In the genomic region with DNA sequence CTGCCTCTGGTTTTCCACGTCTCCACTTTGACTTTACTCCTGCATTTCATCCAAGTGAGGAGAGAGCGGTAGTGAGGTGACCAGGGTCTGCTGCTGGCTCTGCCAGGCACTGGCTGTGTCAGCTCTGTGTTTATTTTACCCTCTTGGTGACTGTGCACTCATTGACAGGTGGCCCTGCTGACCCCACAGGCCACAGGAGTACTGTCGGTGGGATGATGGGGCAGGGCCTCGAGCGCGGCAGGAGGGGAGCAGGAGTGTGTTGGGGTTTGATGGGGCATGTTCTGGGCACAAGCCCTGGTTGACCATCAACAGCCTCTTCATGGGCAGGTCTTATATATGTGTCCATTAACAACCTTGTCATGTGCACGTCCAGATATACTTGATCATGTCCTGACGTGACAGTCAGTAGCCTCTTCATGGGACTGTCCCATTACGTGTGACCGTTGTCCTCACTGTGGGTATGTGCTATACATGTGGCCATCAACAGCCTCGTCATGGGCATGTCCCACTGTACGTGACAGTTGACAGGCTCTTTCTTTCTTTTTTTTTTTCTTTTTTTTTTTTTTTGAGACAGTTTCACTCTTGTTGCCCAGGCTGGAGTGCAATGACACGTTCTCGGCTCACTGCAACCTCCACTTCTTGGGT, we compare ENCODE assay signal across 32 cellular contexts. TPM values are rescaled to one million over a fixed set of nuclear protein-coding genes. Genes with fewer than 3 reads are reported as not detected.
DNase-seq lines count a peak whose midpoint lies in the region; ATAC-seq, FAIRE-seq and TF ChIP-seq lines count a peak whose summit lies in the region.
"Had no signal": no experiment of that assay in that cellular context is flagged by ENCODE, and none has a peak within 500 bp of the region (broad histone marks: within the 10 kb centered on the region; RNA-seq: fewer than 3 reads in every experiment).

No MANE protein-coding gene starts in this region.

- H3K36me3 ChIP-seq in right lobe of liver (peaks cover 0 to 17% (median 2%) of the 10 kb centered on the region in 4 donors), HepG2 (replicated peaks in 1 of 2; ENCODE audit: control insufficient read depth in 1 of 2, insufficient read depth in 2 of 2, low read length in 2 of 2) (peaks cover 14 to 39% of the 10 kb centered on the region in 2 experiments), osteoblast (ENCODE audit: insufficient read depth, low read length) (no peaks in the 10 kb centered on the region)

- H3K27ac ChIP-seq in right lobe of liver (no peak overlapping the region), HepG2 (ENCODE audit: extremely low read length, insufficient read depth, low read length) (no peak overlapping the region), osteoblast (ENCODE audit: low read depth, low read length) (no peak overlapping the region)
- H3K27ac ChIP-seq: body of pancreas, gastroesophageal sphincter, GM23248, psoas muscle had no signal

- H3K4me3 ChIP-seq in right lobe of liver (no peak overlapping the region), HepG2 (replicated peaks in 1 of 3; ENCODE audit: insufficient read depth in 1 of 3, low read depth in 2 of 3, low read length in 3 of 3) (no peak overlapping the region), osteoblast (ENCODE audit: insufficient read depth, low read length) (no peak overlapping the region)
- H3K4me3 ChIP-seq: body of pancreas, gastroesophageal sphincter, GM23248, psoas muscle had no signal

- peak; percentile 19 to 31 (median 27) for DNase-seq in right lobe of liver
- no peak for DNase-seq in HepG2 (ENCODE audit: low spot score)
- DNase-seq in left ventricle myocardium superior = peak; percentile 18
- peak; percentile 82 for DNase-seq in osteoblast (ENCODE audit: insufficient read length, low spot score, missing footprints)
- no peak for DNase-seq in LoVo (ENCODE audit: low spot score)
- DNase-seq in activated naive CD8-positive, alpha-beta T cell treated with anti-CD3 and anti-CD28 coated beads for 36 hours = no peak
- DNase-seq in HK-2 (ENCODE audit: unreplicated experiment) = no peak
- DNase-seq: activated CD4-positive, alpha-beta T cell treated with anti-CD3 and anti-CD28 coated beads, Interleukin-2, amount 50 U/mL, for 4 hours; activated T-cell treated with anti-CD3 and anti-CD28 coated beads, Interleukin-2, amount 50 U/mL, for 72 hours; body of pancreas; Calu3; CD4-positive, CD25-positive, alpha-beta regulatory T cell; DND-41; GM23248; immature natural killer cell; mesendoderm; NCI-H1048; NCI-H1930; NCI-H524 treated with DMSO at 0.1 percent for 48 hours; NK-92 treated with Interleukin-12 subunit alpha and Interleukin-12 subunit beta, amount 100 ng/mL, for 24 hours; SK-N-SH; substantia nigra had no signal

- H2AFZ ChIP-seq in HepG2 (ENCODE audit: low read length) (no peak overlapping the region), osteoblast (ENCODE audit: low read length) (no peak overlapping the region)
- H2AFZ ChIP-seq: GM23248 had no signal

- POLR2A ChIA-PET in HepG2 (lab: Yijun Ruan, JAX) = no interaction called here

- TF ChIP-seq CTCF in right lobe of liver (IDR thresholded peaks at IDR 0.05) (no peak), HepG2 (CRISPR knock-in tag; IDR thresholded peaks at IDR 0.05) (no peak), osteoblast (IDR thresholded peaks at IDR 0.05; ENCODE audit: extremely low read depth, low read depth, low read length) (no peak)

- no peak for TF ChIP-seq EP300 in HepG2 (IDR thresholded peaks at IDR 0.05; ENCODE audit: low read depth in 2 of 2, low read length in 2 of 2)
- TF ChIP-seq EP300 in HepG2 (CRISPR knock-in tag; IDR thresholded peaks at IDR 0.05; ENCODE audit: borderline replicate concordance) = no peak

- intact Hi-C loops in right lobe of liver (cut with DNase I) = no loop called here
- intact Hi-C loops in HepG2 (cut with micrococcal nuclease; ENCODE audit: unreplicated experiment) = no loop called here
- intact Hi-C loops in left ventricle myocardium superior (cut with micrococcal nuclease) = no loop called here

- H3K4me2 ChIP-seq in HepG2 (ENCODE audit: low read depth, low read length) (no peak overlapping the region), osteoblast (ENCODE audit: insufficient read depth, low read length) (no peak overlapping the region)
- H3K4me2 ChIP-seq: SK-N-SH had no signal

- ATAC-seq in right lobe of liver (no peak), HepG2 (no peak), left ventricle myocardium superior (no peak), HG03159 (IDR thresholded peaks at IDR 0.05; ENCODE audit: unreplicated experiment) (no peak)
- ATAC-seq: activated T-cell treated with anti-CD3 and anti-CD28 coated beads, Interleukin-2, amount 50 U/mL, for 72 hours; body of pancreas; gastroesophageal sphincter; psoas muscle; stimulated activated memory B cell treated with anti-CD40 and anti-IgM and Interleukin-4, amounts not matched to agents 10 μg/mL and 1 μg/mL and 100 μg/mL, for 72 hours had no signal

- FAIRE-seq in HepG2 (lab: Jason Lieb, UNC) = no peak
- FAIRE-seq: A204.1, TTC549 had no signal

- BruUV-seq in HepG2 (replicated peaks; lab: Mats Ljungman, UMichigan) = no TSS peak

- no peak overlapping the region for H3K27ac Mint-ChIP-seq in activated naive CD8-positive, alpha-beta T cell treated with anti-CD3 and anti-CD28 coated beads for 36 hours
- H3K27ac Mint-ChIP-seq: activated T-cell treated with anti-CD3 and anti-CD28 coated beads, Interleukin-2, amount 50 U/mL, for 72 hours; CD4-positive, CD25-positive, alpha-beta regulatory T cell; IgD-negative memory B cell; immature natural killer cell; stimulated activated memory B cell treated with anti-CD40 and anti-IgM and Interleukin-4, amounts not matched to agents 10 μg/mL and 1 μg/mL and 100 μg/mL, for 72 hours; T-helper 1 cell treated with Interleukin-12 subunit alpha and Interleukin-12 subunit beta and Interleukin-4 antibody, amounts not matched to agents 30 μg/mL and 1 μg/mL, for 36 hours; type B pancreatic cell had no signal

- in situ Hi-C loops in HepG2 (cut with HindIII; ENCODE audit: extremely low pct_ligation_motif_present, low pct_unique_long_range_greater_than_20kb) = no loop called here

- no peaks in the 10 kb centered on the region for H3K9me3 ChIP-seq in right lobe of liver
- H3K9me3 ChIP-seq in HepG2 (ENCODE audit: low read length) = no peaks in the 10 kb centered on the region
- H3K9me3 ChIP-seq in osteoblast (ENCODE audit: low read depth, low read length) = no peaks in the 10 kb centered on the region
- H3K9me3 ChIP-seq: body of pancreas, gastroesophageal sphincter, psoas muscle, SK-N-SH had no signal

- H3K9me3 Mint-ChIP-seq in activated naive CD8-positive, alpha-beta T cell treated with anti-CD3 and anti-CD28 coated beads for 36 hours = no peaks in the 10 kb centered on the region
- H3K9me3 Mint-ChIP-seq: IgD-negative memory B cell; immature natural killer cell; T-helper 1 cell treated with Interleukin-12 subunit alpha and Interleukin-12 subunit beta and Interleukin-4 antibody, amounts not matched to agents 30 μg/mL and 1 μg/mL, for 36 hours; type B pancreatic cell had no signal

- no peak for TF ChIP-seq RAD21 in HepG2 (CRISPR knock-in tag; IDR thresholded peaks at IDR 0.05)

- peaks cover 12% of the 10 kb centered on the region for H3K79me2 ChIP-seq in HepG2 (ENCODE audit: insufficient read depth, low read length)
- H3K79me2 ChIP-seq in osteoblast (ENCODE audit: insufficient read depth, low read length) = no peaks in the 10 kb centered on the region

- H4K20me1 ChIP-seq in HepG2 (ENCODE audit: insufficient read depth, low read length) (no peaks in the 10 kb centered on the region), osteoblast (ENCODE audit: insufficient read depth, low read length) (no peaks in the 10 kb centered on the region)

- no peak for TF ChIP-seq POLR2A in right lobe of liver (IDR thresholded peaks at IDR 0.05)
- no peak for TF ChIP-seq POLR2A in HepG2 (IDR thresholded peaks at IDR 0.05; ENCODE audit: insufficient read depth in 1 of 2, low read depth in 2 of 2, low read length in 2 of 2)

- H3K4me1 ChIP-seq in right lobe of liver = peaks cover 0 to 23% (median 4%) of the 10 kb centered on the region in 4 donors
- H3K4me1 ChIP-seq in HepG2 (ENCODE audit: insufficient read depth, low read length) = peaks cover 23% of the 10 kb centered on the region
- no peaks in the 10 kb centered on the region for H3K4me1 ChIP-seq in osteoblast (ENCODE audit: insufficient read depth, low read length)
- H3K4me1 ChIP-seq: body of pancreas, psoas muscle had no signal

- no peaks in the 10 kb centered on the region for H3K27me3 ChIP-seq in right lobe of liver
- no peaks in the 10 kb centered on the region for H3K27me3 ChIP-seq in HepG2 (ENCODE audit: control insufficient read depth in 1 of 2, insufficient read depth in 2 of 2, low read length in 2 of 2)
- H3K27me3 ChIP-seq in osteoblast (ENCODE audit: insufficient read depth, low read length) = no peaks in the 10 kb centered on the region
- H3K27me3 ChIP-seq: body of pancreas, gastroesophageal sphincter had no signal

- CTCF ChIA-PET in HepG2 (lab: Yijun Ruan, JAX; ENCODE audit: low intra/inter-chr PET ratio, low total read pairs) = no interaction called here

- H3K9ac ChIP-seq in HepG2 (ENCODE audit: insufficient read depth, low read depth, low read length) = no peak overlapping the region
- H3K9ac ChIP-seq: GM23248, SK-N-SH had no signal

- peaks cover 16% of the 10 kb centered on the region for H3K4me1 Mint-ChIP-seq in activated naive CD8-positive, alpha-beta T cell treated with anti-CD3 and anti-CD28 coated beads for 36 hours
- H3K4me1 Mint-ChIP-seq: immature natural killer cell; stimulated activated memory B cell treated with anti-CD40 and anti-IgM and Interleukin-4, amounts not matched to agents 10 μg/mL and 1 μg/mL and 100 μg/mL, for 72 hours had no signal

- WGBS in right lobe of liver (ENCODE audit: insufficient coverage, low coverage, low lambda C conversion rate, missing lambda C conversion rate) = 83% methylated on average over 6 of the region's 14 CpGs
- 97% methylated on average over 14 of the region's 14 CpGs for WGBS in HepG2 (ENCODE audit: low lambda C conversion rate)

- no peaks in the 10 kb centered on the region for H3K27me3 Mint-ChIP-seq in activated naive CD8-positive, alpha-beta T cell treated with anti-CD3 and anti-CD28 coated beads for 36 hours
- H3K27me3 Mint-ChIP-seq: CD4-positive, CD25-positive, alpha-beta regulatory T cell; type B pancreatic cell had no signal

- no peak overlapping the region for H3K4me3 Mint-ChIP-seq in activated naive CD8-positive, alpha-beta T cell treated with anti-CD3 and anti-CD28 coated beads for 36 hours
- H3K4me3 Mint-ChIP-seq: activated T-cell treated with anti-CD3 and anti-CD28 coated beads, Interleukin-2, amount 50 U/mL, for 72 hours; CD4-positive, CD25-positive, alpha-beta regulatory T cell; IgD-negative memory B cell; immature natural killer cell; stimulated activated memory B cell treated with anti-CD40 and anti-IgM and Interleukin-4, amounts not matched to agents 10 μg/mL and 1 μg/mL and 100 μg/mL, for 72 hours; T-helper 1 cell treated with Interleukin-12 subunit alpha and Interleukin-12 subunit beta and Interleukin-4 antibody, amounts not matched to agents 30 μg/mL and 1 μg/mL, for 36 hours; type B pancreatic cell had no signal

- no peaks in the 10 kb centered on the region for H3K36me3 Mint-ChIP-seq in activated naive CD8-positive, alpha-beta T cell treated with anti-CD3 and anti-CD28 coated beads for 36 hours
- H3K36me3 Mint-ChIP-seq: CD4-positive, CD25-positive, alpha-beta regulatory T cell; IgD-negative memory B cell; immature natural killer cell; stimulated activated memory B cell treated with anti-CD40 and anti-IgM and Interleukin-4, amounts not matched to agents 10 μg/mL and 1 μg/mL and 100 μg/mL, for 72 hours had no signal

RNA-seq across cellular contexts. Expression of a gene that starts 31.4 kb away (rescaled TPM):
- total RNA-seq in right lobe of liver (under 1 TPM in 5 of 6 experiments, not detected in 1; 0.34 to 0.84 (median 0.55) TPM), HepG2 (2016; rRNA removed; fragmentation: Illumina TruSeq; extraction: Trizol) (not detected in 2 replicates), left ventricle myocardium superior (not detected), osteoblast (1.4 TPM in 1 of 2 replicates, not detected in the other)
- total RNA-seq in HepG2 (2016; cell fraction: cytosol; rRNA removed; fragmentation: Illumina TruSeq; extraction: Trizol; ENCODE audit: low read depth) = not detected in 2 replicates
- total RNA-seq in HepG2 (2016; cell fraction: insoluble cytoplasmic fraction; rRNA removed; fragmentation: Illumina TruSeq; extraction: Trizol) = not detected in 2 replicates
- total RNA-seq in HepG2 (2016; cell fraction: membrane; rRNA removed; fragmentation: Illumina TruSeq; extraction: Trizol) = not detected in 2 replicates
- total RNA-seq in HepG2 (2016; cell fraction: nucleus; rRNA removed; fragmentation: Illumina TruSeq; extraction: Trizol) = not detected in 2 replicates
- 0.15 and 0.29 TPM in 2 replicates for polyA plus RNA-seq in HepG2 (2011; rRNA removed)
- 0.04 and 0.12 TPM in 2 replicates for polyA plus RNA-seq in HepG2 (2011; cell fraction: cytosol; rRNA removed)
- 0.51 and 0.73 TPM in 2 replicates for polyA plus RNA-seq in HepG2 (2011; cell fraction: nucleus; rRNA removed)
- polyA plus RNA-seq in HepG2 (2012) = 0.44 TPM in 1 of 2 replicates, not detected in the other
- not detected in 2 replicates for polyA plus RNA-seq in HepG2 (2016; cell fraction: cytosol; fragmentation: Illumina TruSeq; extraction: Trizol; ENCODE audit: low read depth)
- not detected in 2 replicates for polyA plus RNA-seq in HepG2 (2016; cell fraction: insoluble cytoplasmic fraction; fragmentation: Illumina TruSeq; extraction: Trizol; ENCODE audit: low read depth)
- not detected in 2 replicates for polyA plus RNA-seq in HepG2 (2016; cell fraction: membrane; fragmentation: Illumina TruSeq; extraction: Trizol; ENCODE audit: low read depth)
- polyA plus RNA-seq in HepG2 (2016; cell fraction: nucleus; fragmentation: Illumina TruSeq; extraction: Trizol; ENCODE audit: insufficient read depth, low read depth) = not detected in 2 replicates
- polyA minus RNA-seq in HepG2 (2011; rRNA and poly(A)+ RNA removed; ENCODE audit: low replicate concordance) = not detected in 2 replicates
- not detected in 2 replicates for polyA minus RNA-seq in HepG2 (2011; cell fraction: cytosol; rRNA and poly(A)+ RNA removed)
- 0.62 and 0.77 TPM in 2 replicates for polyA minus RNA-seq in HepG2 (2011; cell fraction: nucleus; rRNA and poly(A)+ RNA removed)
- not detected for total RNA-seq in activated naive CD8-positive, alpha-beta T cell treated with anti-CD3 and anti-CD28 coated beads for 36 hours
- total RNA-seq: activated T-cell treated with anti-CD3 and anti-CD28 coated beads, Interleukin-2, amount 50 U/mL, for 72 hours; body of pancreas; Calu3; CD4-positive, CD25-positive, alpha-beta regulatory T cell; cerebellum; gastroesophageal sphincter; GM23248 had no signal
- polyA plus RNA-seq: CD4-positive, CD25-positive, alpha-beta regulatory T cell; GM23248; IgD-negative memory B cell; immature natural killer cell had no signal

RNA-seq across cellular contexts. Expression of a gene that starts 34.0 kb away (rescaled TPM):
- 10 to 100 TPM in 5 of 6 experiments, 1 to 10 TPM in 1; 9.7 to 16.0 (median 14.8) TPM for total RNA-seq in right lobe of liver
- total RNA-seq in HepG2 (2016; rRNA removed; fragmentation: Illumina TruSeq; extraction: Trizol) = 1.9 and 2.9 TPM in 2 replicates
- total RNA-seq in HepG2 (2016; cell fraction: cytosol; rRNA removed; fragmentation: Illumina TruSeq; extraction: Trizol; ENCODE audit: low read depth) = 0.79 and 1.0 TPM in 2 replicates
- 1.7 and 2.9 TPM in 2 replicates for total RNA-seq in HepG2 (2016; cell fraction: insoluble cytoplasmic fraction; rRNA removed; fragmentation: Illumina TruSeq; extraction: Trizol)
- 2.3 TPM in 2 replicates for total RNA-seq in HepG2 (2016; cell fraction: membrane; rRNA removed; fragmentation: Illumina TruSeq; extraction: Trizol)
- total RNA-seq in HepG2 (2016; cell fraction: nucleus; rRNA removed; fragmentation: Illumina TruSeq; extraction: Trizol) = 2.9 and 3.7 TPM in 2 replicates
- polyA plus RNA-seq in HepG2 (2011; rRNA removed) = 4.6 and 6.5 TPM in 2 replicates
- polyA plus RNA-seq in HepG2 (2011; cell fraction: cytosol; rRNA removed) = 3.0 and 3.9 TPM in 2 replicates
- polyA plus RNA-seq in HepG2 (2011; cell fraction: nucleus; rRNA removed) = 25.0 and 33.1 TPM in 2 replicates
- polyA plus RNA-seq in HepG2 (2012) = 7.9 and 8.7 TPM in 2 replicates
- 0.66 and 0.71 TPM in 2 replicates for polyA plus RNA-seq in HepG2 (2016; cell fraction: cytosol; fragmentation: Illumina TruSeq; extraction: Trizol; ENCODE audit: low read depth)
- 3.0 and 4.2 TPM in 2 replicates for polyA plus RNA-seq in HepG2 (2016; cell fraction: insoluble cytoplasmic fraction; fragmentation: Illumina TruSeq; extraction: Trizol; ENCODE audit: low read depth)
- polyA plus RNA-seq in HepG2 (2016; cell fraction: membrane; fragmentation: Illumina TruSeq; extraction: Trizol; ENCODE audit: low read depth) = 1.6 and 1.9 TPM in 2 replicates
- 14.0 and 17.0 TPM in 2 replicates for polyA plus RNA-seq in HepG2 (2016; cell fraction: nucleus; fragmentation: Illumina TruSeq; extraction: Trizol; ENCODE audit: insufficient read depth, low read depth)
- polyA minus RNA-seq in HepG2 (2011; rRNA and poly(A)+ RNA removed; ENCODE audit: low replicate concordance) = 0.07 and 4.8 TPM in 2 replicates
- 5.2 and 5.4 TPM in 2 replicates for polyA minus RNA-seq in HepG2 (2011; cell fraction: cytosol; rRNA and poly(A)+ RNA removed)
- 5.8 and 5.9 TPM in 2 replicates for polyA minus RNA-seq in HepG2 (2011; cell fraction: nucleus; rRNA and poly(A)+ RNA removed)
- total RNA-seq in left ventricle myocardium superior = 22.9 TPM
- 0.36 and 0.59 TPM in 2 replicates for total RNA-seq in osteoblast
- total RNA-seq in activated naive CD8-positive, alpha-beta T cell treated with anti-CD3 and anti-CD28 coated beads for 36 hours = under 1 TPM; 0.27 to 0.30 TPM
- polyA plus RNA-seq: CD4-positive, CD25-positive, alpha-beta regulatory T cell; IgD-negative memory B cell; immature natural killer cell had no signal

Comparison
In these comparisons a context has a peak if more than half of its experiments do, and no peak if none do; other contexts are left out.
1. DNase-seq: peak in right lobe of liver (3 of 3), left ventricle myocardium superior (single experiment) and osteoblast (single experiment); none in HepG2 (single experiment), LoVo (single experiment), activated naive CD8-positive, alpha-beta T cell treated with anti-CD3 and anti-CD28 coated beads for 36 hours (single experiment) and HK-2 (single experiment).